In the genomic region with DNA sequence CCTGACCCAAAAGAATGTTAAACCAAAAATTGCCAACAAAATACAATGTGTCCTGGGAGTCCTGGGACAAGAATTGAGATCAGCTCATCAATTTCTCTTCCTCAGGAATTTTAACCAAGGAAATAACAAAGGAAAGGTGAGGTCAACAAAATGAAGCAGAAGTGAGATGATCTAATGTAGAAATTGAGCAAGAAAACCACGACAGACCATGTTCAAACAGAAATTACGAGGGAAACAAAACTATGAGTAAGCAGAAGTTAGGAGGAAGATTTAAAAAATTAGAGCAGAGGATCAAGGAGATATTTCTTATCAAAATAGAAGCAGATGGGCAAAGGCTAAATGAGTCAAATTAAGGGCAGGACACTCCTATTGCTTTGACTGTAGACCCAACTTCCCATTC, we compare ENCODE assay signal across 20 cellular contexts.
A peak's percentile ranks its signal among the peaks of the same experiment; 100 is the strongest.
DNase-seq lines count a peak whose midpoint lies in the region; ATAC-seq, FAIRE-seq and TF ChIP-seq lines count a peak whose summit lies in the region.
"Had no signal": no experiment of that assay in that cellular context is flagged by ENCODE, and none has a peak within 500 bp of the region (broad histone marks: within the 10 kb centered on the region; RNA-seq: fewer than 3 reads in every experiment).

No MANE protein-coding gene starts in this region.

- H3K4me1 Mint-ChIP-seq in stimulated activated naive CD8-positive, alpha-beta T cell treated with anti-CD3 and anti-CD28 coated beads, Interleukin-15, Interleukin-2, amounts not matched to agents 100 ng/mL and 50 ng/mL, for 24 hours (ENCODE audit: low read depth) = peaks cover 61% of the 10 kb centered on the region
- peaks cover 55% of the 10 kb centered on the region for H3K4me1 Mint-ChIP-seq in stimulated activated naive CD8-positive, alpha-beta T cell treated with anti-CD3 and anti-CD28 coated beads, Interleukin-15, amount 100 ng/mL, for 72 hours
- H3K4me1 Mint-ChIP-seq in activated CD8-positive, alpha-beta T cell treated with anti-CD3 and anti-CD28 coated beads, Interleukin-2, amount 10 ng/mL, durations not matched to agents 7 days and 5 days (ENCODE audit: low read depth) = peaks cover 61% of the 10 kb centered on the region

- H3K4me3 Mint-ChIP-seq in stimulated activated naive CD8-positive, alpha-beta T cell treated with anti-CD3 and anti-CD28 coated beads, Interleukin-15, Interleukin-2, amounts not matched to agents 100 ng/mL and 50 ng/mL, for 24 hours = no peak overlapping the region
- no peak overlapping the region for H3K4me3 Mint-ChIP-seq in stimulated activated naive CD8-positive, alpha-beta T cell treated with anti-CD3 and anti-CD28 coated beads, Interleukin-15, amount 100 ng/mL, for 72 hours
- H3K4me3 Mint-ChIP-seq in activated CD8-positive, alpha-beta T cell treated with anti-CD3 and anti-CD28 coated beads, Interleukin-2, amount 10 ng/mL, durations not matched to agents 7 days and 5 days = no peak overlapping the region
- H3K4me3 Mint-ChIP-seq: activated B cell treated with CpG ODN at 0.5 μM for 24 hours, HFFc6 had no signal

- H3K36me3 Mint-ChIP-seq in stimulated activated naive CD8-positive, alpha-beta T cell treated with anti-CD3 and anti-CD28 coated beads, Interleukin-15, Interleukin-2, amounts not matched to agents 100 ng/mL and 50 ng/mL, for 24 hours (ENCODE audit: low read depth) = no peaks in the 10 kb centered on the region
- H3K36me3 Mint-ChIP-seq in activated CD8-positive, alpha-beta T cell treated with anti-CD3 and anti-CD28 coated beads, Interleukin-2, amount 10 ng/mL, durations not matched to agents 7 days and 5 days (ENCODE audit: low read depth) = peaks cover 47% of the 10 kb centered on the region

- H3K27me3 ChIP-seq in pancreas (no peaks in the 10 kb centered on the region), heart left ventricle (no peaks in the 10 kb centered on the region)
- H3K27me3 ChIP-seq: tibial artery had no signal

- no peak for TF ChIP-seq POLR2A in heart left ventricle (IDR thresholded peaks at IDR 0.05)

- H3K9me3 Mint-ChIP-seq in stimulated activated naive CD8-positive, alpha-beta T cell treated with anti-CD3 and anti-CD28 coated beads, Interleukin-15, Interleukin-2, amounts not matched to agents 100 ng/mL and 50 ng/mL, for 24 hours = peaks cover 13% of the 10 kb centered on the region
- peaks cover 6 to 27% of the 10 kb centered on the region in 2 donors for H3K9me3 Mint-ChIP-seq in stimulated activated naive CD8-positive, alpha-beta T cell treated with anti-CD3 and anti-CD28 coated beads, Interleukin-15, amount 100 ng/mL, for 72 hours
- peaks cover 34% of the 10 kb centered on the region for H3K9me3 Mint-ChIP-seq in activated CD8-positive, alpha-beta T cell treated with anti-CD3 and anti-CD28 coated beads, Interleukin-2, amount 10 ng/mL, durations not matched to agents 7 days and 5 days (ENCODE audit: insufficient read depth)

- intact Hi-C loops in pancreas (cut with DNase I) (no loop called here), heart left ventricle (cut with DNase I) (no loop called here)

- H3K27me3 Mint-ChIP-seq in stimulated activated naive CD8-positive, alpha-beta T cell treated with anti-CD3 and anti-CD28 coated beads, Interleukin-15, Interleukin-2, amounts not matched to agents 100 ng/mL and 50 ng/mL, for 24 hours = no peaks in the 10 kb centered on the region
- no peaks in the 10 kb centered on the region for H3K27me3 Mint-ChIP-seq in stimulated activated naive CD8-positive, alpha-beta T cell treated with anti-CD3 and anti-CD28 coated beads, Interleukin-15, amount 100 ng/mL, for 72 hours
- no peaks in the 10 kb centered on the region for H3K27me3 Mint-ChIP-seq in activated CD8-positive, alpha-beta T cell treated with anti-CD3 and anti-CD28 coated beads, Interleukin-2, amount 10 ng/mL, durations not matched to agents 7 days and 5 days (ENCODE audit: low read depth)
- H3K27me3 Mint-ChIP-seq: activated B cell treated with CpG ODN at 0.5 μM for 24 hours had no signal

- no peak for TF ChIP-seq CTCF in pancreas (IDR thresholded peaks at IDR 0.05)
- no peak for TF ChIP-seq CTCF in heart left ventricle (IDR thresholded peaks at IDR 0.05)

- no peak for FAIRE-seq in pancreas (lab: Jason Lieb, UNC)
- FAIRE-seq: endometrium had no signal

- CTCF ChIA-PET in activated CD8-positive, alpha-beta T cell treated with anti-CD3 and anti-CD28 coated beads, Interleukin-2, amount 10 ng/mL, durations not matched to agents 7 days and 5 days (lab: Charles Lee) = interaction anchor here (0.8 to 3.4 kb wide), 5 partner anchors 9 to 196 kb away, joined by 3 to 18 read pairs (median 3); no protein-coding TSS in a partner anchor

- POLR2A ChIA-PET in activated CD8-positive, alpha-beta T cell treated with anti-CD3 and anti-CD28 coated beads, Interleukin-2, amount 10 ng/mL, durations not matched to agents 7 days and 5 days (lab: Charles Lee) = no interaction called here

- WGBS in pancreas, 2 donors = 60 to 66% methylated on average over 2 of the region's 2 CpGs
- 65 to 75% (median 71%) methylated on average over 2 of the region's 2 CpGs for WGBS in heart left ventricle, 4 donors

- H3K4me3 ChIP-seq in pancreas (no peak overlapping the region), heart left ventricle (no peak overlapping the region)
- H3K4me3 ChIP-seq: skin epidermis, tibial artery had no signal

- H3K9me3 ChIP-seq in pancreas (no peaks in the 10 kb centered on the region), heart left ventricle (peaks cover 0 to 23% (median 13%) of the 10 kb centered on the region in 12 donors)

- H3K36me3 ChIP-seq in pancreas (no peaks in the 10 kb centered on the region), heart left ventricle (no peaks in the 10 kb centered on the region)
- H3K36me3 ChIP-seq: tibial artery had no signal

- no peak overlapping the region for H3K27ac ChIP-seq in pancreas
- H3K27ac ChIP-seq in heart left ventricle = peak overlapping the region in 1 of 12 donors; percentile 43
- H3K27ac ChIP-seq: C4-2B, tibial artery had no signal

- H3K27ac Mint-ChIP-seq in stimulated activated naive CD8-positive, alpha-beta T cell treated with anti-CD3 and anti-CD28 coated beads, Interleukin-15, Interleukin-2, amounts not matched to agents 100 ng/mL and 50 ng/mL, for 24 hours = peak overlapping the region; percentile 5
- H3K27ac Mint-ChIP-seq in stimulated activated naive CD8-positive, alpha-beta T cell treated with anti-CD3 and anti-CD28 coated beads, Interleukin-15, amount 100 ng/mL, for 72 hours = no peak overlapping the region
- peak overlapping the region; percentile 27 for H3K27ac Mint-ChIP-seq in activated CD8-positive, alpha-beta T cell treated with anti-CD3 and anti-CD28 coated beads, Interleukin-2, amount 10 ng/mL, durations not matched to agents 7 days and 5 days
- H3K27ac Mint-ChIP-seq: activated B cell treated with CpG ODN at 0.5 μM for 24 hours, HFFc6 had no signal

- H3K4me1 ChIP-seq in pancreas (no peaks in the 10 kb centered on the region), heart left ventricle (peaks cover 0 to 31% (median 0%) of the 10 kb centered on the region in 12 donors)
- H3K4me1 ChIP-seq: tibial artery had no signal

- ATAC-seq in stimulated activated naive CD8-positive, alpha-beta T cell treated with anti-CD3 and anti-CD28 coated beads, Interleukin-15, amount 100 ng/mL, for 72 hours = no peak
- ATAC-seq in activated CD8-positive, alpha-beta T cell treated with anti-CD3 and anti-CD28 coated beads, Interleukin-2, amount 10 ng/mL, durations not matched to agents 7 days and 5 days = no peak
- no peak for ATAC-seq in pancreas
- ATAC-seq in heart left ventricle = no peak
- ATAC-seq: left lobe of liver, Panc1, SK-N-SH treated with all-trans-retinoic acid at 6 μM for 48 hours had no signal

- no peak for DNase-seq in stimulated activated naive CD8-positive, alpha-beta T cell treated with anti-CD3 and anti-CD28 coated beads, Interleukin-15, amount 100 ng/mL, for 72 hours
- DNase-seq in NOMO-1 treated with DMSO at 0.1 percent for 48 hours (lab: John Stamatoyannopoulos, UW; ENCODE audit: unreplicated experiment) = peak; percentile 90
- no peak for DNase-seq in activated CD8-positive, alpha-beta T cell treated with anti-CD3 and anti-CD28 coated beads, Interleukin-2, amount 10 ng/mL, durations not matched to agents 7 days and 5 days
- no peak for DNase-seq in DMS153 (lab: John Stamatoyannopoulos, UW)
- no peak for DNase-seq in pancreas
- DNase-seq in heart left ventricle = no peak
- DNase-seq in dermis blood vessel endothelial cell = no peak
- DNase-seq: activated B cell treated with CpG ODN at 0.5 μM for 24 hours, amygdala, HFFc6, NCI-H2081 treated with DMSO at 0.1 percent for 48 hours, NCI-H524 treated with DMSO at 0.1 percent for 48 hours, tibial artery had no signal

Comparison
In these comparisons a context has a peak if more than half of its experiments do, and no peak if none do; other contexts are left out.
1. H3K27ac Mint-ChIP-seq: peak in stimulated activated naive CD8-positive, alpha-beta T cell treated with anti-CD3 and anti-CD28 coated beads, Interleukin-15, Interleukin-2, amounts not matched to agents 100 ng/mL and 50 ng/mL, for 24 hours (single experiment) and activated CD8-positive, alpha-beta T cell treated with anti-CD3 and anti-CD28 coated beads, Interleukin-2, amount 10 ng/mL, durations not matched to agents 7 days and 5 days (single experiment); none in stimulated activated naive CD8-positive, alpha-beta T cell treated with anti-CD3 and anti-CD28 coated beads, Interleukin-15, amount 100 ng/mL, for 72 hours (0 of 2).